In the genomic region with DNA sequence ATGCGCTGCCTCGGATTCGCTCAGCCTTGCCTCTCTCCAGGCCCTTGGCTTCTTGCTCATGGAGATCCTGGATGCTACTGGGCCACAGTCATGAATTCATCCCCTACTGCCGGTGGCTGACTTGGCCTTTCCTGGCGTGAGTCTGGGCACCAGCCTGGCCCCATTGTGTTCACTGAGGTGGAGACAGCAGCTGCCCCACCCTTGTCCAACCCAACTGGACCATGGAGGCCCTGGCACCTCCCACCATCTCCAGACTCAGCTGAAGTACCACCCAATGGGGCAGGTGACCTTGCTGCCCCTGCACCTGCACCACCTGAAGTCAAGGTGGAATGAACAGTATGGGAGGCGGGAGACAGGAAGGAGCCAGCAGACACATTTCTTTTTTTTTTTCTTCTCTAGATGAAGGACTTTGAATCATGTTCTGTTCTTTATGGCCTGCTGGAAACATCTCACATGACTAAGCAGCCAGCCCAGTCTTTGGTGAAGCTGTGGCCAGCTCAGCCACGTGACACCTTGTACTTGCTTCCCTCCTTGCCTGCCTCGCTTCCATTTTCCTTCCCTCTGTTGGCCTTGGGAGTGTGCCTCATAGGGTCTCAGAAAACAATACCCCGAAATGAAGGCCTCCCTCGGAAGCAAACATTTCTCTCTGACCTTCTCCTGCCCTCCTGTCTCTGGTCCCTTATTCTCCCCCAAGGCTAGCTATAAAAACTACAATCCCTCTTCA, we compare ENCODE assay signal across 21 cellular contexts. TPM values are rescaled to one million over a fixed set of nuclear protein-coding genes. Genes with fewer than 3 reads are reported as not detected.
DNase-seq lines count a peak whose midpoint lies in the region; ATAC-seq, FAIRE-seq and TF ChIP-seq lines count a peak whose summit lies in the region.
"Had no signal": no experiment of that assay in that cellular context is flagged by ENCODE, and none has a peak within 500 bp of the region (broad histone marks: within the 10 kb centered on the region; RNA-seq: fewer than 3 reads in every experiment).

No MANE protein-coding gene starts in this region.

- H4K20me1 ChIP-seq in Loucy (ENCODE audit: insufficient read depth, low read length, poor library complexity, severe bottlenecking), result no peaks in the 10 kb centered on the region
- H4K20me1 ChIP-seq in K562 (replicated peaks; ENCODE audit: control insufficient read depth, insufficient read depth, low read length), result no peaks in the 10 kb centered on the region

- no peaks in the 10 kb centered on the region for H3K27me3 ChIP-seq in Loucy (ENCODE audit: insufficient read depth, low read length, poor library complexity, severe bottlenecking)
- no peaks in the 10 kb centered on the region for H3K27me3 ChIP-seq in K562 (ENCODE audit: control insufficient read depth in 2 of 2, insufficient read depth in 2 of 2, low read length in 2 of 2)
- peaks cover 84% of the 10 kb centered on the region for H3K27me3 ChIP-seq in gastroesophageal sphincter
- H3K27me3 ChIP-seq: testis had no signal

- H3K4me3 ChIP-seq in Loucy (ENCODE audit: low read length, poor library complexity, severe bottlenecking) (no peak overlapping the region), K562 (no peak overlapping the region), gastroesophageal sphincter (no peak overlapping the region)
- H3K4me3 ChIP-seq: BLaER1 treated with 17β-estradiol and CSF1 and Interleukin-3, amounts not matched to agents 10 nM and 100 nM; neural progenitor cell; right lobe of liver; testis had no signal

- peak; percentile 30 for ATAC-seq in K562
- ATAC-seq in gastroesophageal sphincter, result no peak

- TF ChIP-seq RAD21 in K562 (CRISPR knock-in tag; conservative IDR thresholded peaks at IDR 0.05 in 1 of 2, IDR thresholded peaks at IDR 0.05 in 1 of 2), result no peak

- peak overlapping the region; percentile 83 for H3K27ac Mint-ChIP-seq in type B pancreatic cell
- H3K27ac Mint-ChIP-seq: neural progenitor cell; T-helper 1 cell treated with Interleukin-12 subunit alpha and Interleukin-12 subunit beta and Interleukin-4 antibody, amounts not matched to agents 30 μg/mL and 1 μg/mL, for 36 hours had no signal

- H3K4me2 ChIP-seq in Loucy (ENCODE audit: low read depth, low read length, poor library complexity, severe bottlenecking) (no peak overlapping the region), K562 (ENCODE audit: insufficient read depth, low read length) (no peak overlapping the region)
- H3K4me2 ChIP-seq: neural progenitor cell had no signal

- no peaks in the 10 kb centered on the region for H3K9me3 ChIP-seq in Loucy (ENCODE audit: insufficient read depth, low read depth, low read length)
- H3K9me3 ChIP-seq in K562 (replicated peaks; ENCODE audit: control insufficient read depth, insufficient read depth, low read depth, low read length), result no peaks in the 10 kb centered on the region
- no peaks in the 10 kb centered on the region for H3K9me3 ChIP-seq in gastroesophageal sphincter
- H3K9me3 ChIP-seq: BLaER1 treated with 17β-estradiol and CSF1 and Interleukin-3, amounts not matched to agents 10 nM and 100 nM; right lobe of liver; testis had no signal

- intact Hi-C loops in K562 (cut with micrococcal nuclease) (no loop called here), posterior cingulate gyrus (cut with DNase I) (loop anchor here (5.0 kb wide), 1 partner anchor 528 kb away; no protein-coding TSS in a partner anchor)

- H3F3A ChIP-seq in Loucy (ENCODE audit: low read depth), result no peaks in the 10 kb centered on the region

- H3K36me3 Mint-ChIP-seq in type B pancreatic cell, result no peaks in the 10 kb centered on the region
- H3K36me3 Mint-ChIP-seq: neural progenitor cell had no signal

- peaks cover 13% of the 10 kb centered on the region for H3K4me1 Mint-ChIP-seq in type B pancreatic cell (ENCODE audit: unreplicated experiment)

- DNase-seq in K562 (ENCODE audit: extremely low read depth in 1 of 4, low spot score in 3 of 4) (peak in 2 of 4 experiments; percentile 43 to 63), kidney tubule cell (ENCODE audit: low spot score) (peak; percentile 70), type B pancreatic cell (ENCODE audit: extremely low spot score, unreplicated experiment) (no peak), NCI-H187 (lab: John Stamatoyannopoulos, UW) (no peak), posterior cingulate gyrus (no peak)
- DNase-seq: activated CD4-positive, CD25-positive, alpha-beta regulatory T cell; activated effector memory CD4-positive, alpha-beta T cell treated with Interleukin-2 at 50 U/mL for 16 hours; amygdala; cerebellar nuclear complex; mesendoderm; NCI-H1105; NCI-H2171; right lobe of liver; stimulated activated CD4-positive, alpha-beta T cell treated with anti-CD3 and anti-CD28 coated beads, Interleukin-4, amount 100 ng/mL, for 4 hours; testis had no signal

- no peak for TF ChIP-seq EP300 in K562 (IDR thresholded peaks at IDR 0.05; ENCODE audit: low read length)
- no peak for TF ChIP-seq EP300 in gastroesophageal sphincter (IDR thresholded peaks at IDR 0.05)

- H3K27ac ChIP-seq in K562 (ENCODE audit: extremely low read depth, low read depth, low read length), result peak overlapping the region; percentile 6; the same call in 1 of the 3 replicates
- H3K27ac ChIP-seq in gastroesophageal sphincter, result no peak overlapping the region
- H3K27ac ChIP-seq: BLaER1 treated with 17β-estradiol and CSF1 and Interleukin-3, amounts not matched to agents 10 nM and 100 nM; neural progenitor cell; right lobe of liver; testis had no signal

- no peaks in the 10 kb centered on the region for H3K9me3 Mint-ChIP-seq in type B pancreatic cell
- H3K9me3 Mint-ChIP-seq: neural progenitor cell; T-helper 1 cell treated with Interleukin-12 subunit alpha and Interleukin-12 subunit beta and Interleukin-4 antibody, amounts not matched to agents 30 μg/mL and 1 μg/mL, for 36 hours had no signal

- in situ Hi-C loops in K562 (cut with MboI), result no loop called here

- H3K36me3 ChIP-seq in Loucy (ENCODE audit: insufficient read depth, low read length) (no peaks in the 10 kb centered on the region), K562 (ENCODE audit: control insufficient read depth, insufficient read depth, low read length) (no peaks in the 10 kb centered on the region), gastroesophageal sphincter (no peaks in the 10 kb centered on the region)
- H3K36me3 ChIP-seq: BLaER1 treated with 17β-estradiol and CSF1 and Interleukin-3, amounts not matched to agents 10 nM and 100 nM; neural progenitor cell; right lobe of liver had no signal

- TF ChIP-seq POLR2A in K562 (conservative IDR thresholded peaks at IDR 0.05) (no peak), gastroesophageal sphincter (IDR thresholded peaks at IDR 0.05) (no peak)

- peaks cover 24% of the 10 kb centered on the region for H3K4me1 ChIP-seq in Loucy (ENCODE audit: insufficient read depth, low read length, poor library complexity, severe bottlenecking)
- H3K4me1 ChIP-seq in K562 (replicated peaks in 1 of 2; ENCODE audit: control insufficient read depth in 2 of 2, insufficient read depth in 2 of 2, low read length in 2 of 2), result peaks cover 30 to 36% of the 10 kb centered on the region in 2 experiments
- H3K4me1 ChIP-seq in gastroesophageal sphincter, result peaks cover 0 to 15% (median 3%) of the 10 kb centered on the region in 3 donors

- FAIRE-seq in K562 (lab: Jason Lieb, UNC), result peak; percentile 35
- FAIRE-seq: frontal cortex had no signal

- H3K79me2 ChIP-seq in Loucy (ENCODE audit: insufficient read depth, low read length), result no peaks in the 10 kb centered on the region
- no peaks in the 10 kb centered on the region for H3K79me2 ChIP-seq in K562 (ENCODE audit: control insufficient read depth, insufficient read depth, low read length)

- CTCF ChIA-PET in K562 (lab: Yijun Ruan, JAX; ENCODE audit: low intra/inter-chr PET ratio), result interaction anchor here (0.6 kb wide), 1 partner anchor 13 kb away, joined by 4 read pairs; no protein-coding TSS in a partner anchor

- BruUV-seq in K562 (replicated peaks; lab: Mats Ljungman, UMichigan), result no TSS peak

- TF ChIP-seq CTCF in Loucy (conservative IDR thresholded peaks at IDR 0.05; ENCODE audit: low read length) (no peak), K562 (IDR thresholded peaks at IDR 0.05 in 2 of 3, conservative IDR thresholded peaks at IDR 0.05 in 1 of 3; ENCODE audit: insufficient read depth in 2 of 3, low read depth in 1 of 3, low read length in 3 of 3) (no peak), type B pancreatic cell (conservative IDR thresholded peaks at IDR 0.05) (no peak), gastroesophageal sphincter (IDR thresholded peaks at IDR 0.05) (no peak)

- no peaks in the 10 kb centered on the region for H3K9me1 ChIP-seq in K562 (ENCODE audit: control insufficient read depth, insufficient read depth, low read length)

- H3K27me3 Mint-ChIP-seq in type B pancreatic cell, result peaks cover 61% of the 10 kb centered on the region

- H3K9ac ChIP-seq in Loucy (ENCODE audit: low read depth, low read length, poor library complexity, severe bottlenecking), result no peak overlapping the region
- peak overlapping the region in 1 of 2 experiments; percentile 29; a peak in 1 of 4 replicates for H3K9ac ChIP-seq in K562 (ENCODE audit: insufficient read depth in 1 of 2, low read depth in 2 of 2, low read length in 2 of 2)
- H3K9ac ChIP-seq: BLaER1 treated with 17β-estradiol and CSF1 and Interleukin-3, amounts not matched to agents 10 nM and 100 nM; neural progenitor cell had no signal

- no peaks in the 10 kb centered on the region for H3K9me2 ChIP-seq in Loucy (replicated peaks; ENCODE audit: low read depth, low read length)

- WGBS in K562 (ENCODE audit: insufficient coverage, low coverage, missing lambda C conversion rate), result 64% methylated on average over 10 of the region's 10 CpGs
- 60 to 72% methylated on average over 1 to 5 of the region's 10 CpGs for WGBS in gastroesophageal sphincter (ENCODE audit: low coverage in 1 of 2), 2 donors

- H2AFZ ChIP-seq in Loucy (ENCODE audit: low read length), result peak overlapping the region; percentile 54; the same call in 1 of the 2 replicates
- H2AFZ ChIP-seq in K562 (ENCODE audit: low read depth, low read length), result peak overlapping the region; percentile 80
- H2AFZ ChIP-seq: neural progenitor cell had no signal

- POLR2A ChIA-PET in K562 (lab: Yijun Ruan, JAX), result interaction anchor here (0.6 to 1.0 kb wide), 3 partner anchors 15 to 290 kb away, joined by 3 read pairs; no protein-coding TSS in a partner anchor

- peak overlapping the region; percentile 80 for H3K4me3 Mint-ChIP-seq in type B pancreatic cell
- H3K4me3 Mint-ChIP-seq: neural progenitor cell; T-helper 1 cell treated with Interleukin-12 subunit alpha and Interleukin-12 subunit beta and Interleukin-4 antibody, amounts not matched to agents 30 μg/mL and 1 μg/mL, for 36 hours had no signal

RNA-seq across cellular contexts. Expression of a gene that starts 3.8 kb away (rescaled TPM):
- total RNA-seq in K562 (2011; cell fraction: chromatin; rRNA removed; ENCODE audit: low replicate concordance), result 0.42 TPM in 1 of 2 replicates, not detected in the other
- 0.33 and 0.53 TPM in 2 replicates for total RNA-seq in K562 (2011; cell fraction: nucleolus; rRNA removed)
- total RNA-seq in K562 (2011; cell fraction: nucleoplasm; rRNA removed), result 0.51 TPM in 1 of 2 replicates, not detected in the other
- total RNA-seq in K562 (2014; rRNA removed) (0.18 TPM in 1 of 2 replicates, not detected in the other), K562 (2014; rRNA removed; fragmentation: Illumina TruSeq; extraction: Trizol) (not detected in 2 replicates), K562 (2015; rRNA removed; fragmentation: Illumina TruSeq; extraction: Trizol) (not detected in 2 replicates), K562 (2021) (0.11 and 0.13 TPM in 2 replicates), type B pancreatic cell (ENCODE audit: low replicate concordance) (4.4 and 24.4 TPM in 2 replicates), gastroesophageal sphincter (not detected)
- polyA plus RNA-seq in K562 (2011; rRNA removed) (0.07 and 0.08 TPM in 2 replicates), K562 (2014; fragmentation: Illumina TruSeq; extraction: Trizol) (0.07 TPM in 1 of 2 replicates, not detected in the other), K562 (2014; fragmentation: Nextera tagmentation; extraction: Ambion mirVana) (under 1 TPM; 0.01 to 0.06 TPM), K562 (2014; rRNA removed) (0.03 TPM in 1 of 2 replicates, not detected in the other)
- 0.19 and 0.22 TPM in 2 replicates for polyA plus RNA-seq in K562 (2011; cell fraction: cytosol; rRNA removed)
- 0.10 TPM in 2 replicates for polyA plus RNA-seq in K562 (2011; cell fraction: nucleus; rRNA removed)
- polyA plus RNA-seq in K562 (2012), result 0.03 and 0.32 TPM in 2 replicates
- polyA minus RNA-seq in K562 (2011; rRNA and poly(A)+ RNA removed), result 0.21 TPM in 1 of 2 replicates, not detected in the other
- not detected in 2 replicates for polyA minus RNA-seq in K562 (2011; cell fraction: cytosol; rRNA and poly(A)+ RNA removed)
- polyA minus RNA-seq in K562 (2011; cell fraction: nucleus; rRNA and poly(A)+ RNA removed), result 0.13 TPM in 1 of 2 replicates, not detected in the other
- total RNA-seq: frontal cortex had no signal

RNA-seq across cellular contexts. Expression of a gene that starts 17.7 kb away (rescaled TPM):
- total RNA-seq in K562 (2011; cell fraction: chromatin; rRNA removed; ENCODE audit: low replicate concordance), result 0.74 and 0.77 TPM in 2 replicates
- total RNA-seq in K562 (2011; cell fraction: nucleolus; rRNA removed), result 0.26 and 0.67 TPM in 2 replicates
- 0.44 and 0.99 TPM in 2 replicates for total RNA-seq in K562 (2011; cell fraction: nucleoplasm; rRNA removed)
- 0.24 and 0.50 TPM in 2 replicates for total RNA-seq in K562 (2014; rRNA removed)
- total RNA-seq in K562 (2014; rRNA removed; fragmentation: Illumina TruSeq; extraction: Trizol), result 0.32 and 0.36 TPM in 2 replicates
- 0.19 and 0.22 TPM in 2 replicates for total RNA-seq in K562 (2015; rRNA removed; fragmentation: Illumina TruSeq; extraction: Trizol)
- total RNA-seq in K562 (2021), result 0.16 and 0.44 TPM in 2 replicates
- 0.42 and 0.57 TPM in 2 replicates for polyA plus RNA-seq in K562 (2011; rRNA removed)
- 0.31 and 0.43 TPM in 2 replicates for polyA plus RNA-seq in K562 (2011; cell fraction: cytosol; rRNA removed)
- 0.41 and 0.65 TPM in 2 replicates for polyA plus RNA-seq in K562 (2011; cell fraction: nucleus; rRNA removed)
- polyA plus RNA-seq in K562 (2012), result 0.38 and 0.60 TPM in 2 replicates
- 0.28 and 0.48 TPM in 2 replicates for polyA plus RNA-seq in K562 (2014; fragmentation: Illumina TruSeq; extraction: Trizol)
- under 1 TPM; 0.08 to 0.10 TPM for polyA plus RNA-seq in K562 (2014; fragmentation: Nextera tagmentation; extraction: Ambion mirVana)
- 0.22 and 0.40 TPM in 2 replicates for polyA plus RNA-seq in K562 (2014; rRNA removed)
- 0.28 and 0.54 TPM in 2 replicates for polyA minus RNA-seq in K562 (2011; rRNA and poly(A)+ RNA removed)
- not detected in 2 replicates for polyA minus RNA-seq in K562 (2011; cell fraction: cytosol; rRNA and poly(A)+ RNA removed)
- polyA minus RNA-seq in K562 (2011; cell fraction: nucleus; rRNA and poly(A)+ RNA removed), result 0.27 and 0.33 TPM in 2 replicates
- 1.7 and 4.1 TPM in 2 replicates for total RNA-seq in type B pancreatic cell (ENCODE audit: low replicate concordance)
- total RNA-seq in gastroesophageal sphincter, result 1 to 10 TPM in 2 of 4 donors, under 1 TPM in 2; 0.15 to 2.3 (median 0.82) TPM
- total RNA-seq: frontal cortex had no signal

RNA-seq across cellular contexts. Expression of a gene that starts 28.1 kb away (rescaled TPM):
- total RNA-seq in K562 (2011; cell fraction: chromatin; rRNA removed; ENCODE audit: low replicate concordance), result 0.58 TPM in 1 of 2 replicates, not detected in the other
- 1.5 and 2.0 TPM in 2 replicates for total RNA-seq in K562 (2011; cell fraction: nucleolus; rRNA removed)
- 0.95 and 1.9 TPM in 2 replicates for total RNA-seq in K562 (2011; cell fraction: nucleoplasm; rRNA removed)
- total RNA-seq in K562 (2014; rRNA removed) (0.12 and 0.23 TPM in 2 replicates), K562 (2014; rRNA removed; fragmentation: Illumina TruSeq; extraction: Trizol) (0.04 TPM in 1 of 2 replicates, not detected in the other), K562 (2015; rRNA removed; fragmentation: Illumina TruSeq; extraction: Trizol) (0.07 and 0.08 TPM in 2 replicates), K562 (2021) (0.13 and 0.16 TPM in 2 replicates), type B pancreatic cell (ENCODE audit: low replicate concordance) (0.31 and 4.2 TPM in 2 replicates), gastroesophageal sphincter (under 1 TPM in 3 of 4 donors, not detected in 1; 0.08 to 0.81 (median 0.31) TPM)
- polyA plus RNA-seq in K562 (2011; rRNA removed) (0.07 and 0.11 TPM in 2 replicates), K562 (2014; fragmentation: Illumina TruSeq; extraction: Trizol) (0.06 TPM in 1 of 2 replicates, not detected in the other), K562 (2014; fragmentation: Nextera tagmentation; extraction: Ambion mirVana) (not detected), K562 (2014; rRNA removed) (0.09 and 0.16 TPM in 2 replicates)
- 0.07 and 0.13 TPM in 2 replicates for polyA plus RNA-seq in K562 (2011; cell fraction: cytosol; rRNA removed)
- polyA plus RNA-seq in K562 (2011; cell fraction: nucleus; rRNA removed), result 0.28 and 0.32 TPM in 2 replicates
- polyA plus RNA-seq in K562 (2012), result 0.13 and 0.68 TPM in 2 replicates
- 0.11 and 0.18 TPM in 2 replicates for polyA minus RNA-seq in K562 (2011; rRNA and poly(A)+ RNA removed)
- 0.29 and 0.55 TPM in 2 replicates for polyA minus RNA-seq in K562 (2011; cell fraction: cytosol; rRNA and poly(A)+ RNA removed)
- polyA minus RNA-seq in K562 (2011; cell fraction: nucleus; rRNA and poly(A)+ RNA removed), result 1.3 and 2.3 TPM in 2 replicates

RNA-seq across cellular contexts. Expression of a gene that starts 51.8 kb away (rescaled TPM):
- 9.2 and 10.7 TPM in 2 replicates for total RNA-seq in K562 (2011; cell fraction: chromatin; rRNA removed; ENCODE audit: low replicate concordance)
- 7.3 and 7.8 TPM in 2 replicates for total RNA-seq in K562 (2011; cell fraction: nucleolus; rRNA removed)
- 6.4 and 7.5 TPM in 2 replicates for total RNA-seq in K562 (2011; cell fraction: nucleoplasm; rRNA removed)
- total RNA-seq in K562 (2014; rRNA removed) (5.5 and 6.5 TPM in 2 replicates), K562 (2014; rRNA removed; fragmentation: Illumina TruSeq; extraction: Trizol) (6.4 and 6.8 TPM in 2 replicates), K562 (2015; rRNA removed; fragmentation: Illumina TruSeq; extraction: Trizol) (6.3 and 6.4 TPM in 2 replicates), K562 (2021) (4.7 and 5.9 TPM in 2 replicates), type B pancreatic cell (ENCODE audit: low replicate concordance) (16.7 and 21.1 TPM in 2 replicates), gastroesophageal sphincter (10 to 100 TPM in 1 of 4 donors, 1 to 10 TPM in 3; 6.6 to 12.2 (median 8.5) TPM)
- polyA plus RNA-seq in K562 (2011; rRNA removed) (7.5 and 10.9 TPM in 2 replicates), K562 (2014; fragmentation: Illumina TruSeq; extraction: Trizol) (7.0 and 8.7 TPM in 2 replicates), K562 (2014; fragmentation: Nextera tagmentation; extraction: Ambion mirVana) (1 to 10 TPM; 4.2 to 7.0 TPM), K562 (2014; rRNA removed) (6.0 and 6.9 TPM in 2 replicates)
- polyA plus RNA-seq in K562 (2011; cell fraction: cytosol; rRNA removed), result 6.0 and 7.6 TPM in 2 replicates
- 6.5 and 9.1 TPM in 2 replicates for polyA plus RNA-seq in K562 (2011; cell fraction: nucleus; rRNA removed)
- polyA plus RNA-seq in K562 (2012), result 4.5 and 7.8 TPM in 2 replicates
- 8.3 and 11.1 TPM in 2 replicates for polyA minus RNA-seq in K562 (2011; rRNA and poly(A)+ RNA removed)
- 4.3 and 7.0 TPM in 2 replicates for polyA minus RNA-seq in K562 (2011; cell fraction: cytosol; rRNA and poly(A)+ RNA removed)
- 4.0 and 5.7 TPM in 2 replicates for polyA minus RNA-seq in K562 (2011; cell fraction: nucleus; rRNA and poly(A)+ RNA removed)
